ENCODE assay signal across 19 cellular contexts in genomic region chr10:30351502-30351901, GRCh38. TPM values are rescaled to one million over a fixed set of nuclear protein-coding genes. Genes with fewer than 3 reads are reported as not detected.
DNase-seq lines count a peak whose midpoint lies in the region; ATAC-seq and TF ChIP-seq lines count a peak whose summit lies in the region.
"Had no signal": no experiment of that assay in that cellular context is flagged by ENCODE, and none has a peak within 500 bp of the region (broad histone marks: within the 10 kb centered on the region; RNA-seq: fewer than 3 reads in every experiment).

No MANE protein-coding gene starts in this region.

- no peak overlapping the region for H3K4me3 ChIP-seq in CD4-positive, CD25-positive, alpha-beta regulatory T cell (ENCODE audit: low read depth, low read length)
- H3K4me3 ChIP-seq in Caco-2 (ENCODE audit: low read depth, low read length) = no peak overlapping the region
- H3K4me3 ChIP-seq: BLaER1, GM23248 had no signal

- POLR2A ChIA-PET in Caco-2 (lab: Charles Lee) = no interaction called here

- no peaks in the 10 kb centered on the region for H3K27me3 ChIP-seq in CD4-positive, CD25-positive, alpha-beta regulatory T cell (ENCODE audit: control insufficient read depth, insufficient read depth, low read length)
- no peaks in the 10 kb centered on the region for H3K27me3 ChIP-seq in Caco-2 (replicated peaks; ENCODE audit: control insufficient read depth, insufficient read depth, low read length)
- H3K27me3 ChIP-seq: BLaER1 had no signal

- no peaks in the 10 kb centered on the region for H3K9me3 ChIP-seq in CD4-positive, CD25-positive, alpha-beta regulatory T cell (ENCODE audit: control insufficient read depth in 2 of 2, low read length in 2 of 2)
- no peaks in the 10 kb centered on the region for H3K9me3 ChIP-seq in Caco-2
- H3K9me3 ChIP-seq: BLaER1 had no signal

- CTCF ChIA-PET in Caco-2 (lab: Charles Lee) = interaction anchor here (0.9 kb wide), 1 partner anchor 8 kb away, joined by 4 read pairs; no protein-coding TSS in a partner anchor

- peaks cover 16% of the 10 kb centered on the region for H3K36me3 Mint-ChIP-seq in activated CD4-positive, alpha-beta T cell treated with anti-CD3 and anti-CD28 coated beads, Interleukin-2, amount 10 ng/mL, durations not matched to agents 24 days and 14 days (ENCODE audit: low read depth)
- no peaks in the 10 kb centered on the region for H3K36me3 Mint-ChIP-seq in CD4-positive, CD25-positive, alpha-beta regulatory T cell
- H3K36me3 Mint-ChIP-seq in progenitor cell of endocrine pancreas (ENCODE audit: insufficient read depth) (no peaks in the 10 kb centered on the region), Caco-2 (ENCODE audit: insufficient read depth, unreplicated experiment) (peaks cover 13% of the 10 kb centered on the region)

- ATAC-seq in CD4-positive, CD25-positive, alpha-beta regulatory T cell (ENCODE audit: low read depth in 2 of 2) = no peak
- ATAC-seq in left lobe of liver (no peak), HG02938 (IDR thresholded peaks at IDR 0.05; ENCODE audit: unreplicated experiment) (no peak)
- ATAC-seq: HCT116 had no signal

- no peak overlapping the region for H3K27ac ChIP-seq in CD4-positive, CD25-positive, alpha-beta regulatory T cell (ENCODE audit: insufficient read depth, low read length, poor library complexity, severe bottlenecking)
- H3K27ac ChIP-seq: 22Rv1, BLaER1, C4-2B, GM23248 had no signal

- no peaks in the 10 kb centered on the region for H3K36me3 ChIP-seq in CD4-positive, CD25-positive, alpha-beta regulatory T cell (ENCODE audit: control insufficient read depth, insufficient read depth, low read length)
- H3K36me3 ChIP-seq in Caco-2 (ENCODE audit: control insufficient read depth, insufficient read depth, low read length) = no peaks in the 10 kb centered on the region

- TF ChIP-seq CTCF in progenitor cell of endocrine pancreas (IDR thresholded peaks at IDR 0.05; ENCODE audit: unreplicated experiment) = no peak
- no peak for TF ChIP-seq CTCF in Caco-2 (IDR thresholded peaks at IDR 0.05; ENCODE audit: insufficient read depth in 1 of 2, low read depth in 1 of 2, low read length in 1 of 2, severe bottlenecking in 1 of 2, unreplicated experiment in 1 of 2)

- no peaks in the 10 kb centered on the region for H3K9me3 Mint-ChIP-seq in activated CD4-positive, alpha-beta T cell treated with anti-CD3 and anti-CD28 coated beads, Interleukin-2, amount 10 ng/mL, durations not matched to agents 24 days and 14 days
- no peaks in the 10 kb centered on the region for H3K9me3 Mint-ChIP-seq in CD4-positive, CD25-positive, alpha-beta regulatory T cell
- H3K9me3 Mint-ChIP-seq in progenitor cell of endocrine pancreas (ENCODE audit: low read depth) = no peaks in the 10 kb centered on the region
- H3K9me3 Mint-ChIP-seq in Caco-2 (ENCODE audit: unreplicated experiment) = no peaks in the 10 kb centered on the region
- H3K9me3 Mint-ChIP-seq: CD4-positive, alpha-beta memory T cell had no signal

- H3K4me1 Mint-ChIP-seq in activated CD4-positive, alpha-beta T cell treated with anti-CD3 and anti-CD28 coated beads, Interleukin-2, amount 10 ng/mL, durations not matched to agents 24 days and 14 days = peaks cover 17% of the 10 kb centered on the region
- peaks cover 16 to 28% (median 17%) of the 10 kb centered on the region in 4 donors for H3K4me1 Mint-ChIP-seq in CD4-positive, CD25-positive, alpha-beta regulatory T cell
- H3K4me1 Mint-ChIP-seq in progenitor cell of endocrine pancreas (ENCODE audit: low read depth) (peaks cover 15% of the 10 kb centered on the region), Caco-2 (ENCODE audit: low read depth, unreplicated experiment) (peaks cover 8% of the 10 kb centered on the region)

- peaks cover 23% of the 10 kb centered on the region for H3K4me1 ChIP-seq in CD4-positive, CD25-positive, alpha-beta regulatory T cell (ENCODE audit: control insufficient read depth, insufficient read depth, low read length, poor library complexity, severe bottlenecking)
- H3K4me1 ChIP-seq in Caco-2 = peaks cover 11% of the 10 kb centered on the region; the same call in 1 of the 2 replicates

- no TSS peak for BruUV-seq in Caco-2 (replicated peaks; lab: Mats Ljungman, UMichigan)

- intact Hi-C loops in activated CD4-positive, alpha-beta T cell treated with anti-CD3 and anti-CD28 coated beads, Interleukin-2, amount 10 ng/mL, durations not matched to agents 24 days and 14 days (cut with micrococcal nuclease) = no loop called here
- intact Hi-C loops in Caco-2 (cut with micrococcal nuclease; ENCODE audit: unreplicated experiment) = no loop called here

- peaks cover 12% of the 10 kb centered on the region for H3K27me3 Mint-ChIP-seq in activated CD4-positive, alpha-beta T cell treated with anti-CD3 and anti-CD28 coated beads, Interleukin-2, amount 10 ng/mL, durations not matched to agents 24 days and 14 days
- peaks cover 10% of the 10 kb centered on the region for H3K27me3 Mint-ChIP-seq in CD4-positive, CD25-positive, alpha-beta regulatory T cell
- H3K27me3 Mint-ChIP-seq in progenitor cell of endocrine pancreas = peaks cover 10% of the 10 kb centered on the region
- H3K27me3 Mint-ChIP-seq in Caco-2 (ENCODE audit: insufficient read depth, unreplicated experiment) = no peaks in the 10 kb centered on the region

- DNase-seq in activated CD4-positive, alpha-beta T cell treated with anti-CD3 and anti-CD28 coated beads, Interleukin-2, amount 10 ng/mL, durations not matched to agents 24 days and 14 days = peak; percentile 51
- DNase-seq in activated CD4-positive, alpha-beta T cell treated with anti-CD3 and anti-CD28 coated beads, Interleukin-2, amount 50 U/mL, for 48 hours = no peak
- DNase-seq in CD4-positive, CD25-positive, alpha-beta regulatory T cell = no peak
- peak; percentile 24 for DNase-seq in left lobe of liver (ENCODE audit: low spot score)
- DNase-seq in progenitor cell of endocrine pancreas (ENCODE audit: low spot score, unreplicated experiment) = no peak
- DNase-seq in Caco-2 = no peak
- no peak for DNase-seq in NCI-H2196 (lab: John Stamatoyannopoulos, UW; ENCODE audit: unreplicated experiment)
- DNase-seq: CD4-positive, alpha-beta memory T cell; COR-L47; DMS153; DND-41; GM23248; H7 had no signal

- H3K4me3 Mint-ChIP-seq in activated CD4-positive, alpha-beta T cell treated with anti-CD3 and anti-CD28 coated beads, Interleukin-2, amount 10 ng/mL, durations not matched to agents 24 days and 14 days = no peak overlapping the region
- peak overlapping the region in 3 of 4 donors; percentile 70 to 84 (median 72) for H3K4me3 Mint-ChIP-seq in CD4-positive, CD25-positive, alpha-beta regulatory T cell
- peak overlapping the region; percentile 31 for H3K4me3 Mint-ChIP-seq in progenitor cell of endocrine pancreas (ENCODE audit: low read depth)
- no peak overlapping the region for H3K4me3 Mint-ChIP-seq in Caco-2 (ENCODE audit: unreplicated experiment)
- H3K4me3 Mint-ChIP-seq: B cell had no signal

- H3K27ac Mint-ChIP-seq in activated CD4-positive, alpha-beta T cell treated with anti-CD3 and anti-CD28 coated beads, Interleukin-2, amount 10 ng/mL, durations not matched to agents 24 days and 14 days = peak overlapping the region; percentile 27
- peak overlapping the region in 1 of 3 donors; percentile 92 for H3K27ac Mint-ChIP-seq in CD4-positive, CD25-positive, alpha-beta regulatory T cell
- H3K27ac Mint-ChIP-seq in progenitor cell of endocrine pancreas = no peak overlapping the region
- no peak overlapping the region for H3K27ac Mint-ChIP-seq in Caco-2 (ENCODE audit: unreplicated experiment)
- H3K27ac Mint-ChIP-seq: B cell had no signal

RNA-seq across cellular contexts. Expression of gene MTPAP, which starts 2.4 kb away (rescaled TPM):
- 56.9 and 60.5 TPM in 2 replicates for total RNA-seq in activated CD4-positive, alpha-beta T cell treated with anti-CD3 and anti-CD28 coated beads, Interleukin-2, amount 10 ng/mL, durations not matched to agents 24 days and 14 days
- 27.5 TPM for total RNA-seq in CD4-positive, CD25-positive, alpha-beta regulatory T cell
- 1 to 10 TPM; 5.9 to 8.6 (median 6.5) TPM for polyA plus RNA-seq in CD4-positive, CD25-positive, alpha-beta regulatory T cell
- total RNA-seq in left lobe of liver = 9.7 TPM
- total RNA-seq in progenitor cell of endocrine pancreas = 29.5 and 32.4 TPM in 2 replicates
- 57.0 and 57.2 TPM in 2 replicates for total RNA-seq in Caco-2 (2022)

Comparison
In these comparisons a context has a peak if more than half of its experiments do, and no peak if none do; other contexts are left out.
1. DNase-seq: peak in activated CD4-positive, alpha-beta T cell treated with anti-CD3 and anti-CD28 coated beads, Interleukin-2, amount 10 ng/mL, durations not matched to agents 24 days and 14 days (single experiment) and left lobe of liver (single experiment); none in activated CD4-positive, alpha-beta T cell treated with anti-CD3 and anti-CD28 coated beads, Interleukin-2, amount 50 U/mL, for 48 hours (0 of 2), CD4-positive, CD25-positive, alpha-beta regulatory T cell (0 of 3), progenitor cell of endocrine pancreas (single experiment), Caco-2 (0 of 2) and NCI-H2196 (single experiment).
2. H3K4me3 Mint-ChIP-seq: peak in CD4-positive, CD25-positive, alpha-beta regulatory T cell (3 of 4) and progenitor cell of endocrine pancreas (single experiment); none in activated CD4-positive, alpha-beta T cell treated with anti-CD3 and anti-CD28 coated beads, Interleukin-2, amount 10 ng/mL, durations not matched to agents 24 days and 14 days (single experiment) and Caco-2 (single experiment).